In genomic region chr20:17678886-17679285, GRCh38 we compare ENCODE assay signal across 1 cellular context.
TF ChIP-seq lines count a peak whose summit lies in the region.

No MANE protein-coding gene starts in this region.

TF ChIP-seq in HCT116, 20 proteins besides CTCF, POLR2A, EP300 and RAD21 (continued from another document):
- no peak for TF ChIP-seq ATF3 (IDR thresholded peaks at IDR 0.05)
